Comparison of ENCODE assay signal across 15 cellular contexts in genomic region chr7:16293669-16294425, GRCh38.
"Had no signal": no experiment of that assay in that cellular context is flagged by ENCODE, and none has a peak within 500 bp of the region (broad histone marks: within the 10 kb centered on the region; RNA-seq: fewer than 3 reads in every experiment).

No MANE protein-coding gene starts in this region.

- H3K9me3 ChIP-seq: stomach had no signal

- H3K27me3 ChIP-seq: cardiac muscle cell, dorsolateral prefrontal cortex, stomach had no signal

- H3K36me3 ChIP-seq: cardiac muscle cell, stomach had no signal

- ATAC-seq: activated T-cell treated with anti-CD3 and anti-CD28 coated beads, Interleukin-2, amount 50 U/mL, for 72 hours; left colon had no signal

- DNase-seq: activated CD4-positive, alpha-beta T cell treated with anti-CD3 and anti-CD28 coated beads, Interleukin-2, amount 50 U/mL, for 4 hours; activated effector memory CD4-positive, alpha-beta T cell treated with anti-CD3 and anti-CD28 coated beads, Interleukin-2, amount 50 U/mL, for 16 hours; activated naive CD4-positive, alpha-beta T cell treated with anti-CD3 and anti-CD28 coated beads, Interleukin-2, amount 50 U/mL, for 16 hours; activated T-cell treated with anti-CD3 and anti-CD28 coated beads, Interleukin-2, amount 50 U/mL, for 72 hours; dorsolateral prefrontal cortex; left colon; nucleus accumbens; posterior cingulate gyrus; retina; stomach; SW 1271 had no signal

- H3K27ac ChIP-seq: cardiac muscle cell, dorsolateral prefrontal cortex, stomach had no signal

- H3K4me3 ChIP-seq: cardiac muscle cell, dorsolateral prefrontal cortex, lung, stomach had no signal

- FAIRE-seq: islet of Langerhans, TTC549 had no signal
